Comparison of ENCODE assay signal across 8 cellular contexts in genomic region chr5:181224390-181225234, GRCh38. TPM values are rescaled to one million over a fixed set of nuclear protein-coding genes. Genes with fewer than 3 reads are reported as not detected.
DNase-seq lines count a peak whose midpoint lies in the region; ATAC-seq, FAIRE-seq and TF ChIP-seq lines count a peak whose summit lies in the region.

No MANE protein-coding gene starts in this region.

- H2AK5ac ChIP-seq in H1 (ENCODE audit: low read depth, low read length), result peak overlapping the region; percentile 70; the same call in 1 of the 2 replicates

- CTCF ChIA-PET in Calu3 (lab: Charles Lee) (interaction anchor here (0.6 to 1.5 kb wide), 3 partner anchors 17 to 70 kb away, joined by 3 to 9 read pairs (median 3); no protein-coding TSS in a partner anchor), H1 (lab: Charles Lee; ENCODE audit: partially characterized antibody) (interaction anchor here (1.0 kb wide), 1 partner anchor 35 kb away, joined by 3 read pairs; no protein-coding TSS in a partner anchor)

- peak overlapping the region in 2 of 4 experiments; percentile 59 to 84; a peak in 3 of 7 replicates for H3K9ac ChIP-seq in H1 (replicated peaks in 1 of 4; ENCODE audit: extremely low read depth in 1 of 4, low read depth in 3 of 4, low read length in 3 of 4)

- H4K20me1 ChIP-seq in H1 (replicated peaks in 1 of 2; ENCODE audit: control insufficient read depth in 1 of 2, insufficient read depth in 2 of 2, low read length in 2 of 2) (peaks cover 0 to 2% of the 10 kb centered on the region in 2 experiments), osteoblast (ENCODE audit: insufficient read depth, low read length) (no peaks in the 10 kb centered on the region)

- H3K79me1 ChIP-seq in H1 (ENCODE audit: low read depth, low read length), result peaks cover 7% of the 10 kb centered on the region; the same call in 1 of the 2 replicates

- WGBS in H1 (ENCODE audit: extremely low coverage in 1 of 2, insufficient coverage in 1 of 2, insufficient read length in 1 of 2, insufficient replicate concordance in 2 of 2, low coverage in 1 of 2, low lambda C conversion rate in 2 of 2, missing lambda C conversion rate in 1 of 2), 2 experiments, result 84% methylated on average over 22 of the region's 22 CpGs; no CpG with 5 or more reads in 1 of the 2 experiments

- H3K18ac ChIP-seq in H1 (ENCODE audit: extremely low read depth, low read length), result peak overlapping the region; percentile 88; the same call in 1 of the 2 replicates

- 0 out of 2 replicates have a peak overlapping the region, but pooled peaks have one; percentile 63 for H2BK12ac ChIP-seq in H1 (ENCODE audit: low read depth, low read length)

- peak overlapping the region; percentile 90 for H3K4me3 Mint-ChIP-seq in Calu3 (ENCODE audit: low read depth, unreplicated experiment)

- peak overlapping the region; percentile 46; the same call in 1 of the 2 replicates for H3K27ac ChIP-seq in H1 (ENCODE audit: low read depth, low read length)
- peak overlapping the region; percentile 98 for H3K27ac ChIP-seq in osteoblast (ENCODE audit: low read depth, low read length)

- no peak for FAIRE-seq in H1 (lab: Jason Lieb, UNC)

- peak overlapping the region; percentile 99 for H3K27ac Mint-ChIP-seq in Calu3 (ENCODE audit: unreplicated experiment)

- no peak overlapping the region for H3K4ac ChIP-seq in H1 (replicated peaks; ENCODE audit: insufficient read length, low read depth, low read length)

- peaks cover 43% of the 10 kb centered on the region for H3K4me1 Mint-ChIP-seq in Calu3 (ENCODE audit: low read depth, unreplicated experiment)

- peaks cover 0 to 8% (median 4%) of the 10 kb centered on the region in 4 experiments; a peak in 4 of 7 replicates for H3K4me1 ChIP-seq in H1 (replicated peaks in 1 of 4; ENCODE audit: control insufficient read depth in 3 of 4, insufficient read depth in 4 of 4, low read length in 3 of 4)
- H3K4me1 ChIP-seq in osteoblast (ENCODE audit: insufficient read depth, low read length), result peaks cover 18% of the 10 kb centered on the region

- no peak for TF ChIP-seq RAD21 in H1 (IDR thresholded peaks at IDR 0.05 in 1 of 2, conservative IDR thresholded peaks at IDR 0.05 in 1 of 2; ENCODE audit: low read depth in 2 of 2, low read length in 2 of 2)

- TF ChIP-seq EP300 in H1 (IDR thresholded peaks at IDR 0.05; ENCODE audit: borderline replicate concordance in 1 of 2, low read depth in 2 of 2, low read length in 2 of 2), result no peak

- H2BK5ac ChIP-seq in H1 (ENCODE audit: low read depth, low read length), result peak overlapping the region; percentile 97; the same call in 1 of the 2 replicates

- no peak overlapping the region for H2BK20ac ChIP-seq in H1 (ENCODE audit: low read length)

- peaks cover 53% of the 10 kb centered on the region for H3K36me3 Mint-ChIP-seq in Calu3 (ENCODE audit: insufficient read depth, unreplicated experiment)

- H3K27me3 Mint-ChIP-seq in Calu3 (ENCODE audit: unreplicated experiment), result no peaks in the 10 kb centered on the region

- ATAC-seq in sciatic nerve (no peak), GM18870 (IDR thresholded peaks at IDR 0.05; ENCODE audit: unreplicated experiment) (no peak)

- no peak overlapping the region for H3K23ac ChIP-seq in H1 (ENCODE audit: insufficient read length)

- no peaks in the 10 kb centered on the region for H3K9me3 Mint-ChIP-seq in Calu3 (ENCODE audit: low read depth, unreplicated experiment)

- POLR2A ChIA-PET in H1 (lab: Charles Lee; ENCODE audit: partially characterized antibody), result interaction anchor here (1.5 to 32.8 kb wide), 5 partner anchors 25 to 56 kb away, joined by 4 to 1334 read pairs (median 7); partner anchors contain the start of genes RACK1 and TRIM52

- H3K27me3 ChIP-seq in H1 (replicated peaks in 1 of 4; ENCODE audit: control insufficient read depth in 3 of 4, extremely low read depth in 1 of 4, insufficient read depth in 3 of 4, low read length in 3 of 4) (no peaks in the 10 kb centered on the region), osteoblast (ENCODE audit: insufficient read depth, low read length) (no peaks in the 10 kb centered on the region)

- H4K8ac ChIP-seq in H1 (ENCODE audit: extremely low read depth, insufficient read depth, low read length), result no peak overlapping the region; the same call in 1 of the 2 replicates

- intact Hi-C loops in Calu3 (cut with micrococcal nuclease; ENCODE audit: unreplicated experiment) (no loop called here), sciatic nerve (cut with DNase I) (no loop called here)

- H3K4me2 ChIP-seq in H1 (ENCODE audit: insufficient read depth in 1 of 2, low read depth in 2 of 2, low read length in 2 of 2) (peak overlapping the region; percentile 86 to 96), osteoblast (ENCODE audit: insufficient read depth, low read length) (peak overlapping the region; percentile 97)

- peak overlapping the region; percentile 88 for H4K91ac ChIP-seq in H1 (replicated peaks; ENCODE audit: insufficient read length, low read length)

- H3K79me2 ChIP-seq in H1 (ENCODE audit: control insufficient read depth in 1 of 2, insufficient read depth in 2 of 2, low read length in 2 of 2) (peaks cover 0 to 20% of the 10 kb centered on the region in 2 experiments; a peak in 2 of 4 replicates), osteoblast (ENCODE audit: insufficient read depth, low read length) (peaks cover 45% of the 10 kb centered on the region)

- TF ChIP-seq POLR2A in H1 (IDR thresholded peaks at IDR 0.05; ENCODE audit: control extremely low read depth in 1 of 2, low read depth in 2 of 2, low read length in 2 of 2), result no peak

- no peak overlapping the region for H3K56ac ChIP-seq in H1 (replicated peaks; ENCODE audit: insufficient read length, low read depth, low read length)

- H3K4me3 ChIP-seq in H1 (ENCODE audit: extremely low read depth in 1 of 4, insufficient read depth in 2 of 4, low read depth in 3 of 4, low read length in 4 of 4) (peak overlapping the region; percentile 83 to 98 (median 95)), osteoblast (ENCODE audit: insufficient read depth, low read length) (peak overlapping the region; percentile 95)

- H3K36me3 ChIP-seq in H1 (ENCODE audit: control insufficient read depth in 2 of 4, insufficient read depth in 4 of 4, low read length in 3 of 4), result peaks cover 0 to 16% (median 0%) of the 10 kb centered on the region in 4 experiments; a peak in 3 of 8 replicates
- peaks cover 20% of the 10 kb centered on the region for H3K36me3 ChIP-seq in osteoblast (ENCODE audit: insufficient read depth, low read length)

- peak overlapping the region; percentile 57 for H4K5ac ChIP-seq in H1 (ENCODE audit: insufficient read length, low read depth, low read length)

- H2BK120ac ChIP-seq in H1 (replicated peaks; ENCODE audit: low read depth, low read length), result no peak overlapping the region

- BruUV-seq in Calu3 (replicated peaks; lab: Mats Ljungman, UMichigan), result no TSS peak

- H3K9me3 ChIP-seq in H1 (ENCODE audit: insufficient read depth in 2 of 2, low read depth in 1 of 2, low read length in 1 of 2), result no peaks in the 10 kb centered on the region
- H3K9me3 ChIP-seq in osteoblast (ENCODE audit: low read depth, low read length), result no peaks in the 10 kb centered on the region

- TF ChIP-seq CTCF in Calu3 (IDR thresholded peaks at IDR 0.05; ENCODE audit: unreplicated experiment), result no peak
- no peak for TF ChIP-seq CTCF in H1 (IDR thresholded peaks at IDR 0.05; ENCODE audit: control extremely low read depth in 1 of 3, insufficient read depth in 1 of 3, low read depth in 1 of 3, low read length in 3 of 3)
- no peak for TF ChIP-seq CTCF in osteoblast (IDR thresholded peaks at IDR 0.05; ENCODE audit: extremely low read depth, low read depth, low read length)

- H3K23me2 ChIP-seq in H1 (ENCODE audit: low read depth, low read length), result peaks cover 16% of the 10 kb centered on the region

- no peak overlapping the region for H2AFZ ChIP-seq in H1 (ENCODE audit: low read length)
- peak overlapping the region; percentile 83 for H2AFZ ChIP-seq in osteoblast (ENCODE audit: low read length)

- H2BK15ac ChIP-seq in H1 (ENCODE audit: low read length), result no peak overlapping the region

- H3K14ac ChIP-seq in H1 (ENCODE audit: insufficient read length), result no peak overlapping the region

- DNase-seq in Calu3 (no peak), RPMI8226 (peak; percentile 68), H1 (ENCODE audit: low read depth in 1 of 2, low spot score in 2 of 2) (no peak), osteoblast (ENCODE audit: insufficient read length, low spot score, missing footprints) (no peak), activated gamma-delta T cell (lab: John Stamatoyannopoulos, UW) (no peak), sciatic nerve (ENCODE audit: low spot score) (no peak), COLO668 (lab: John Stamatoyannopoulos, UW; ENCODE audit: unreplicated experiment) (no peak)

RNA-seq across cellular contexts. Expression of gene TRIM41, which starts 1.5 kb away (rescaled TPM):
- total RNA-seq in Calu3 (2022), result 33.5 and 34.2 TPM in 2 replicates
- total RNA-seq in H1 (2021; fragmentation: NEBNext Ultra II Directional; extraction: Animal tissue kit (Norgen Biotek cat#: 25700)), result 21.2 and 21.6 TPM in 2 replicates
- 12.9 and 18.0 TPM in 2 replicates for polyA plus RNA-seq in H1 (2011; rRNA removed)
- polyA plus RNA-seq in H1 (2011; cell fraction: cytosol; rRNA removed), result 19.8 TPM
- 79.7 TPM for polyA plus RNA-seq in H1 (2011; cell fraction: nucleus; rRNA removed)
- polyA plus RNA-seq in H1 (2012, experiment 1 of 2), result 19.4 to 26.5 TPM (median 23.3 TPM) in 4 replicates
- polyA plus RNA-seq in H1 (2012, experiment 2 of 2), result 10.8 TPM
- 15.0 TPM for polyA plus RNA-seq in H1 (2013, experiment 1 of 2)
- 13.5 TPM for polyA plus RNA-seq in H1 (2013, experiment 2 of 2)
- polyA minus RNA-seq in H1 (2011; rRNA and poly(A)+ RNA removed), result 4.7 and 7.7 TPM in 2 replicates
- 6.7 TPM for polyA minus RNA-seq in H1 (2011; cell fraction: cytosol; rRNA and poly(A)+ RNA removed)
- polyA minus RNA-seq in H1 (2011; cell fraction: nucleus; rRNA and poly(A)+ RNA removed), result 19.8 TPM
- 12.4 and 15.9 TPM in 2 replicates for total RNA-seq in osteoblast
- 24.6 TPM for total RNA-seq in sciatic nerve

RNA-seq across cellular contexts. Expression of gene RACK1, which starts 19.1 kb away (rescaled TPM):
- total RNA-seq in Calu3 (2022) (1,679 and 1,946 TPM in 2 replicates), osteoblast (3,800 and 4,007 TPM in 2 replicates), sciatic nerve (1,122 TPM)
- 2,564 and 2,589 TPM in 2 replicates for total RNA-seq in H1 (2021; fragmentation: NEBNext Ultra II Directional; extraction: Animal tissue kit (Norgen Biotek cat#: 25700))
- 7,578 and 7,971 TPM in 2 replicates for polyA plus RNA-seq in H1 (2011; rRNA removed)
- polyA plus RNA-seq in H1 (2011; cell fraction: cytosol; rRNA removed), result 6,759 TPM
- 7,543 TPM for polyA plus RNA-seq in H1 (2011; cell fraction: nucleus; rRNA removed)
- 3,817 to 4,876 TPM (median 4,535 TPM) in 4 replicates for polyA plus RNA-seq in H1 (2012, experiment 1 of 2)
- 4,888 TPM for polyA plus RNA-seq in H1 (2012, experiment 2 of 2)
- polyA plus RNA-seq in H1 (2013, experiment 1 of 2), result 2,646 TPM
- 2,607 TPM for polyA plus RNA-seq in H1 (2013, experiment 2 of 2)
- polyA minus RNA-seq in H1 (2011; rRNA and poly(A)+ RNA removed), result 7,141 and 7,318 TPM in 2 replicates
- polyA minus RNA-seq in H1 (2011; cell fraction: cytosol; rRNA and poly(A)+ RNA removed), result 3,305 TPM
- polyA minus RNA-seq in H1 (2011; cell fraction: nucleus; rRNA and poly(A)+ RNA removed), result 3,286 TPM

RNA-seq across cellular contexts. Expression of gene TRIM7, which starts 19.6 kb away (rescaled TPM):
- total RNA-seq in Calu3 (2022) (1.8 and 2.4 TPM in 2 replicates), osteoblast (0.29 and 0.72 TPM in 2 replicates), sciatic nerve (3.2 TPM)
- total RNA-seq in H1 (2021; fragmentation: NEBNext Ultra II Directional; extraction: Animal tissue kit (Norgen Biotek cat#: 25700)), result 0.44 and 0.47 TPM in 2 replicates
- 0.36 and 0.57 TPM in 2 replicates for polyA plus RNA-seq in H1 (2011; rRNA removed)
- 0.62 TPM for polyA plus RNA-seq in H1 (2011; cell fraction: cytosol; rRNA removed)
- polyA plus RNA-seq in H1 (2011; cell fraction: nucleus; rRNA removed), result 0.54 TPM
- 0.35 to 1.0 TPM (median 0.45 TPM) in 4 replicates for polyA plus RNA-seq in H1 (2012, experiment 1 of 2)
- polyA plus RNA-seq in H1 (2012, experiment 2 of 2), result 0.55 TPM
- 0.53 TPM for polyA plus RNA-seq in H1 (2013, experiment 1 of 2)
- polyA plus RNA-seq in H1 (2013, experiment 2 of 2), result 0.28 TPM
- 0.05 TPM in 1 of 2 replicates, not detected in the other for polyA minus RNA-seq in H1 (2011; rRNA and poly(A)+ RNA removed)
- polyA minus RNA-seq in H1 (2011; cell fraction: cytosol; rRNA and poly(A)+ RNA removed), result not detected
- 0.60 TPM for polyA minus RNA-seq in H1 (2011; cell fraction: nucleus; rRNA and poly(A)+ RNA removed)

RNA-seq across cellular contexts. Expression of gene TRIM52, which starts 36.3 kb away (rescaled TPM):
- 14.8 and 14.9 TPM in 2 replicates for total RNA-seq in Calu3 (2022)
- total RNA-seq in H1 (2021; fragmentation: NEBNext Ultra II Directional; extraction: Animal tissue kit (Norgen Biotek cat#: 25700)), result 5.7 and 6.2 TPM in 2 replicates
- polyA plus RNA-seq in H1 (2011; rRNA removed), result 2.3 and 4.2 TPM in 2 replicates
- 6.2 TPM for polyA plus RNA-seq in H1 (2011; cell fraction: cytosol; rRNA removed)
- 6.8 TPM for polyA plus RNA-seq in H1 (2011; cell fraction: nucleus; rRNA removed)
- polyA plus RNA-seq in H1 (2012, experiment 1 of 2), result 8.8 to 10.6 TPM (median 9.8 TPM) in 4 replicates
- polyA plus RNA-seq in H1 (2012, experiment 2 of 2), result 0.70 TPM
- polyA plus RNA-seq in H1 (2013, experiment 1 of 2), result 5.1 TPM
- polyA plus RNA-seq in H1 (2013, experiment 2 of 2), result 4.3 TPM
- 5.5 and 6.2 TPM in 2 replicates for polyA minus RNA-seq in H1 (2011; rRNA and poly(A)+ RNA removed)
- 2.3 TPM for polyA minus RNA-seq in H1 (2011; cell fraction: cytosol; rRNA and poly(A)+ RNA removed)
- polyA minus RNA-seq in H1 (2011; cell fraction: nucleus; rRNA and poly(A)+ RNA removed), result 4.6 TPM
- 6.8 and 7.2 TPM in 2 replicates for total RNA-seq in osteoblast
- total RNA-seq in sciatic nerve, result 14.1 TPM
